1 cellular context compared by ENCODE assay signal in the genomic region with DNA sequence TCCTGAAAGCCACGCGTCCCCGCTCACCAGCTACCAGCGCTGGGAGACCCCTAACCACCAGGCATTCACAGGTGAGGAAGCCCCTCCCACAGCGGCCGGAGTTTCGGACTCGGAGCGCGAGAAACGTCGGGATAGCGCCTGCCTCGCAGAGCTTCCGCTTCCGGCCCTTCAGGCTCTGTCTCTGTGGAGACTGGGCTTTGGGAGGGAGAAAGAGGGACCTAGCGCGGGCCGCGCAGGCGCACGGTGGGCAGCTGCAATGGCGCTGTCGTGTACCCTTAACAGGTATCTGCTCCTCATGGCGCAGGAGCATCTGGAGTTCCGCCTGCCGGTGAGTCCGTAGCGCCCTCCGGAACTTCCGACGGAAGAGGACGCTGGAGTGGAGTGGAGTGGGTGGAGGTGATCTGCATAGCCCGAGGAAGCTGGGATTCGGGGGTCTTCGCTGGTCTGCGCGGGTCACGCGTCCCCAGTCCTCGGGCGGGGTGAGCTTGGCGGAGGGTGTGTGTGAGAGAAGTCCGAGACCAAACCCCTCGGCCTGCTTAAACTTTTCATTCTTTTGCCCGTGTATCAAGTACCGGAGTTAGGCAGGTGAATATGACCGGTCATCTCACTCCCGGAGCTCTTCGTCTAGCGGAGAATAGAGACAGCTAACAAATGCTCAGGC.
A peak's percentile ranks its signal among the peaks of the same experiment; 100 is the strongest.
TF ChIP-seq lines count a peak whose summit lies in the region.

Gene TRMT11 (plus strand): TSS at position 246 of the 661 bp plus-strand sequence. CDS start 11 bp downstream, at position 257.

TF ChIP-seq in HepG2, 621 proteins besides CTCF, POLR2A, EP300 and RAD21 (continued from another document and continues in another):
- TF ChIP-seq KLF15 (CRISPR knock-in tag; IDR thresholded peaks at IDR 0.05; ENCODE audit: borderline replicate concordance) (no peak), ATM (IDR thresholded peaks at IDR 0.05; ENCODE audit: borderline replicate concordance) (no peak), ATRX (CRISPR knock-in tag; IDR thresholded peaks at IDR 0.05; ENCODE audit: borderline replicate concordance) (no peak), KDM5B (CRISPR knock-in tag; IDR thresholded peaks at IDR 0.05; ENCODE audit: borderline replicate concordance) (peak; percentile 85; the same call in 1 of the 2 replicates), ZNF572 (CRISPR knock-in tag; IDR thresholded peaks at IDR 0.05) (peak; percentile 93; the same call in 1 of the 2 replicates), IKZF5 (CRISPR knock-in tag; IDR thresholded peaks at IDR 0.05) (peak; percentile 93), ARID2 (CRISPR knock-in tag; IDR thresholded peaks at IDR 0.05; ENCODE audit: borderline replicate concordance) (peak; percentile 88; the same call in 1 of the 2 replicates), ZNF326 (CRISPR knock-in tag; IDR thresholded peaks at IDR 0.05; ENCODE audit: borderline replicate concordance) (no peak), HHEX (CRISPR knock-in tag; IDR thresholded peaks at IDR 0.05) (0 out of 2 replicates have a peak, but pooled peaks have one; percentile 30), ZXDC (CRISPR knock-in tag; IDR thresholded peaks at IDR 0.05) (peak; percentile 95; the same call in 1 of the 2 replicates), ZNF17 (CRISPR knock-in tag; IDR thresholded peaks at IDR 0.05) (no peak), ZNF34 (CRISPR knock-in tag; IDR thresholded peaks at IDR 0.05; ENCODE audit: borderline replicate concordance) (0 out of 2 replicates have a peak, but pooled peaks have one; percentile 29), HNRNPUL1 (IDR thresholded peaks at IDR 0.05; ENCODE audit: low read depth, low read length) (no peak), CBFB (CRISPR knock-in tag; IDR thresholded peaks at IDR 0.05) (peak; percentile 83; the same call in 1 of the 2 replicates), ELF4 (CRISPR knock-in tag; IDR thresholded peaks at IDR 0.05; ENCODE audit: borderline replicate concordance) (peak; percentile 98), RNF219 (CRISPR knock-in tag; IDR thresholded peaks at IDR 0.05) (no peak), ZBTB25 (CRISPR knock-in tag; IDR thresholded peaks at IDR 0.05) (peak; percentile 48), HNRNPK (IDR thresholded peaks at IDR 0.05; ENCODE audit: low read depth, low read length, poor library complexity, severe bottlenecking) (no peak), SIN3B (IDR thresholded peaks at IDR 0.05; ENCODE audit: low read length) (no peak; the same call in 1 of the 2 replicates), AFF4 (CRISPR knock-in tag; IDR thresholded peaks at IDR 0.05) (peak; percentile 57; the same call in 1 of the 2 replicates), ZNF24 (IDR thresholded peaks at IDR 0.05) (no peak), ZNF275 (CRISPR knock-in tag; IDR thresholded peaks at IDR 0.05; ENCODE audit: borderline replicate concordance) (peak; percentile 67; the same call in 1 of the 2 replicates), KLF16 (CRISPR knock-in tag; IDR thresholded peaks at IDR 0.05) (peak in 1 of 2 experiments; percentile 39; a peak in 2 of 4 replicates), MED8 (CRISPR knock-in tag; IDR thresholded peaks at IDR 0.05; ENCODE audit: insufficient replicate concordance) (no peak), ARNT (IDR thresholded peaks at IDR 0.05) (no peak), BCL3 (CRISPR knock-in tag; IDR thresholded peaks at IDR 0.05) (peak; percentile 73; the same call in 1 of the 2 replicates), ZNF792 (CRISPR knock-in tag; IDR thresholded peaks at IDR 0.05) (peak; percentile 95), NRL (CRISPR knock-in tag; IDR thresholded peaks at IDR 0.05; ENCODE audit: borderline replicate concordance) (peak; percentile 97)
- TF ChIP-seq, protein P1, sequence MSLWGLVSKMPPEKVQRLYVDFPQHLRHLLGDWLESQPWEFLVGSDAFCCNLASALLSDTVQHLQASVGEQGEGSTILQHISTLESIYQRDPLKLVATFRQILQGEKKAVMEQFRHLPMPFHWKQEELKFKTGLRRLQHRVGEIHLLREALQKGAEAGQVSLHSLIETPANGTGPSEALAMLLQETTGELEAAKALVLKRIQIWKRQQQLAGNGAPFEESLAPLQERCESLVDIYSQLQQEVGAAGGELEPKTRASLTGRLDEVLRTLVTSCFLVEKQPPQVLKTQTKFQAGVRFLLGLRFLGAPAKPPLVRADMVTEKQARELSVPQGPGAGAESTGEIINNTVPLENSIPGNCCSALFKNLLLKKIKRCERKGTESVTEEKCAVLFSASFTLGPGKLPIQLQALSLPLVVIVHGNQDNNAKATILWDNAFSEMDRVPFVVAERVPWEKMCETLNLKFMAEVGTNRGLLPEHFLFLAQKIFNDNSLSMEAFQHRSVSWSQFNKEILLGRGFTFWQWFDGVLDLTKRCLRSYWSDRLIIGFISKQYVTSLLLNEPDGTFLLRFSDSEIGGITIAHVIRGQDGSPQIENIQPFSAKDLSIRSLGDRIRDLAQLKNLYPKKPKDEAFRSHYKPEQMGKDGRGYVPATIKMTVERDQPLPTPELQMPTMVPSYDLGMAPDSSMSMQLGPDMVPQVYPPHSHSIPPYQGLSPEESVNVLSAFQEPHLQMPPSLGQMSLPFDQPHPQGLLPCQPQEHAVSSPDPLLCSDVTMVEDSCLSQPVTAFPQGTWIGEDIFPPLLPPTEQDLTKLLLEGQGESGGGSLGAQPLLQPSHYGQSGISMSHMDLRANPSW (CRISPR knock-in tag; IDR thresholded peaks at IDR 0.05; ENCODE audit: borderline replicate concordance): peak; percentile 90; the same call in 1 of the 2 replicates
- TF ChIP-seq, protein P2, sequence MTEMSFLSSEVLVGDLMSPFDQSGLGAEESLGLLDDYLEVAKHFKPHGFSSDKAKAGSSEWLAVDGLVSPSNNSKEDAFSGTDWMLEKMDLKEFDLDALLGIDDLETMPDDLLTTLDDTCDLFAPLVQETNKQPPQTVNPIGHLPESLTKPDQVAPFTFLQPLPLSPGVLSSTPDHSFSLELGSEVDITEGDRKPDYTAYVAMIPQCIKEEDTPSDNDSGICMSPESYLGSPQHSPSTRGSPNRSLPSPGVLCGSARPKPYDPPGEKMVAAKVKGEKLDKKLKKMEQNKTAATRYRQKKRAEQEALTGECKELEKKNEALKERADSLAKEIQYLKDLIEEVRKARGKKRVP (CRISPR knock-in tag; IDR thresholded peaks at IDR 0.05): peak in 1 of 2 experiments; percentile 87; a peak in 2 of 4 replicates
- TF ChIP-seq, protein P3, sequence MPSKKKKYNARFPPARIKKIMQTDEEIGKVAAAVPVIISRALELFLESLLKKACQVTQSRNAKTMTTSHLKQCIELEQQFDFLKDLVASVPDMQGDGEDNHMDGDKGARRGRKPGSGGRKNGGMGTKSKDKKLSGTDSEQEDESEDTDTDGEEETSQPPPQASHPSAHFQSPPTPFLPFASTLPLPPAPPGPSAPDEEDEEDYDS (CRISPR knock-in tag; IDR thresholded peaks at IDR 0.05): peak; percentile 91
- TF ChIP-seq, protein P4, sequence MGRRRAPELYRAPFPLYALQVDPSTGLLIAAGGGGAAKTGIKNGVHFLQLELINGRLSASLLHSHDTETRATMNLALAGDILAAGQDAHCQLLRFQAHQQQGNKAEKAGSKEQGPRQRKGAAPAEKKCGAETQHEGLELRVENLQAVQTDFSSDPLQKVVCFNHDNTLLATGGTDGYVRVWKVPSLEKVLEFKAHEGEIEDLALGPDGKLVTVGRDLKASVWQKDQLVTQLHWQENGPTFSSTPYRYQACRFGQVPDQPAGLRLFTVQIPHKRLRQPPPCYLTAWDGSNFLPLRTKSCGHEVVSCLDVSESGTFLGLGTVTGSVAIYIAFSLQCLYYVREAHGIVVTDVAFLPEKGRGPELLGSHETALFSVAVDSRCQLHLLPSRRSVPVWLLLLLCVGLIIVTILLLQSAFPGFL (CRISPR knock-in tag; IDR thresholded peaks at IDR 0.05): no peak
